20 cellular contexts compared by ENCODE assay signal in genomic region chr11:23973244-23973643, GRCh38.
DNase-seq lines count a peak whose midpoint lies in the region; ATAC-seq and TF ChIP-seq lines count a peak whose summit lies in the region.
"Had no signal": no experiment of that assay in that cellular context is flagged by ENCODE, and none has a peak within 500 bp of the region (broad histone marks: within the 10 kb centered on the region; RNA-seq: fewer than 3 reads in every experiment).

No MANE protein-coding gene starts in this region.

- H2BK120ac ChIP-seq in IMR-90 (ENCODE audit: low read depth, low read length) (peak overlapping the region; percentile 20), mesendoderm (ENCODE audit: low read depth, low read length) (no peak overlapping the region)

- H3K4me2 ChIP-seq in IMR-90 (ENCODE audit: low read depth, low read length) (no peak overlapping the region), mesendoderm (ENCODE audit: low read length) (no peak overlapping the region), hepatocyte (no peak overlapping the region)

- TF ChIP-seq CTCF in IMR-90 (conservative IDR thresholded peaks at IDR 0.05; ENCODE audit: low read depth, low read length), result no peak
- TF ChIP-seq CTCF in endodermal cell (conservative IDR thresholded peaks at IDR 0.05), result no peak
- no peak for TF ChIP-seq CTCF in gastroesophageal sphincter (IDR thresholded peaks at IDR 0.05)
- no peak for TF ChIP-seq CTCF in hepatocyte (IDR thresholded peaks at IDR 0.05; ENCODE audit: poor library complexity)

- POLR2A ChIA-PET in IMR-90 (lab: Charles Lee; ENCODE audit: unreplicated experiment), result no interaction called here

- H4K5ac ChIP-seq in IMR-90 (ENCODE audit: low read depth, low read length), result no peak overlapping the region
- H4K5ac ChIP-seq in mesendoderm (ENCODE audit: low read length), result no peak overlapping the region

- H3K79me1 ChIP-seq in IMR-90 (ENCODE audit: low read depth in 1 of 2, low read length in 2 of 2), result no peaks in the 10 kb centered on the region
- no peaks in the 10 kb centered on the region for H3K79me1 ChIP-seq in mesendoderm (ENCODE audit: low read length)

- H3K27me3 ChIP-seq in IMR-90 (ENCODE audit: control insufficient read depth, insufficient read depth, low read length), result no peaks in the 10 kb centered on the region
- no peaks in the 10 kb centered on the region for H3K27me3 ChIP-seq in endodermal cell (ENCODE audit: control insufficient read depth, insufficient read depth, low read length, poor library complexity, severe bottlenecking)
- H3K27me3 ChIP-seq in mesendoderm (ENCODE audit: insufficient read depth, low read length, poor library complexity), result no peaks in the 10 kb centered on the region
- no peaks in the 10 kb centered on the region for H3K27me3 ChIP-seq in gastroesophageal sphincter
- H3K27me3 ChIP-seq in hepatocyte, result no peaks in the 10 kb centered on the region

- 80% methylated on average over 1 of the region's 2 CpGs; no CpG with 5 or more reads in 1 of the 2 experiments for WGBS in IMR-90 (ENCODE audit: extremely low coverage in 2 of 2, insufficient read length in 1 of 2), 2 experiments
- 59 to 67% methylated on average over 1 to 2 of the region's 2 CpGs for WGBS in endodermal cell (ENCODE audit: insufficient coverage in 1 of 2, insufficient read length in 1 of 2), 2 experiments
- no CpG with 5 or more reads among the region's 2 CpGs for WGBS in mesendoderm (ENCODE audit: extremely low coverage, insufficient coverage, low lambda C conversion rate)
- 92 to 100% methylated on average over 2 of the region's 2 CpGs for WGBS in gastroesophageal sphincter (ENCODE audit: low coverage in 1 of 2), 2 donors
- 59% methylated on average over 2 of the region's 2 CpGs for WGBS in hepatocyte (ENCODE audit: low lambda C conversion rate, missing lambda C conversion rate)

- H3K4me1 ChIP-seq in IMR-90 (ENCODE audit: control insufficient read depth, insufficient read depth, low read length) (peaks cover 8% of the 10 kb centered on the region), endodermal cell (ENCODE audit: control insufficient read depth, insufficient read depth, low read length) (peaks cover 10% of the 10 kb centered on the region), mesendoderm (ENCODE audit: control insufficient read depth, low read depth, low read length) (no peaks in the 10 kb centered on the region), gastroesophageal sphincter (no peaks in the 10 kb centered on the region), hepatocyte (ENCODE audit: insufficient read depth) (no peaks in the 10 kb centered on the region)

- H3K79me2 ChIP-seq in mesendoderm (ENCODE audit: control insufficient read depth, insufficient read depth, low read length) (no peaks in the 10 kb centered on the region), hepatocyte (no peaks in the 10 kb centered on the region)

- H3K4me3 ChIP-seq in IMR-90 (ENCODE audit: insufficient read depth, low read depth, low read length), result no peak overlapping the region
- peak overlapping the region; percentile 8 for H3K4me3 ChIP-seq in endodermal cell (ENCODE audit: low read length)
- no peak overlapping the region for H3K4me3 ChIP-seq in mesendoderm (ENCODE audit: low read length)
- no peak overlapping the region for H3K4me3 ChIP-seq in gastroesophageal sphincter
- H3K4me3 ChIP-seq in hepatocyte, result no peak overlapping the region
- H3K4me3 ChIP-seq: GM12878 had no signal

- H3K23ac ChIP-seq in IMR-90 (ENCODE audit: low read depth, low read length) (no peak overlapping the region), mesendoderm (ENCODE audit: low read length) (no peak overlapping the region)

- H4K8ac ChIP-seq in IMR-90 (ENCODE audit: low read depth in 2 of 2, low read length in 2 of 2), result no peak overlapping the region
- no peak overlapping the region for H4K8ac ChIP-seq in mesendoderm (ENCODE audit: low read depth, low read length)

- H3K4me3 Mint-ChIP-seq in endodermal cell, result no peak overlapping the region
- H3K4me3 Mint-ChIP-seq: CD8-positive, alpha-beta memory T cell had no signal

- H4K20me1 ChIP-seq in IMR-90 (ENCODE audit: insufficient read depth, low read length), result no peaks in the 10 kb centered on the region
- no peaks in the 10 kb centered on the region for H4K20me1 ChIP-seq in hepatocyte (ENCODE audit: insufficient read depth, poor library complexity, severe bottlenecking)

- CTCF ChIA-PET in IMR-90 (lab: Yijun Ruan, JAX), result no interaction called here

- TF ChIP-seq POLR2A in IMR-90 (IDR thresholded peaks at IDR 0.05; ENCODE audit: low read depth, low read length) (no peak), gastroesophageal sphincter (IDR thresholded peaks at IDR 0.05) (no peak)

- peak overlapping the region; percentile 41; the same call in 1 of the 2 replicates for H3K18ac ChIP-seq in IMR-90 (ENCODE audit: low read depth, low read length)
- H3K18ac ChIP-seq in mesendoderm (ENCODE audit: low read length), result no peak overlapping the region

- in situ Hi-C loops in IMR-90 (cut with MboI; ENCODE audit: low sequenced_read_pairs), result no loop called here

- H2AFZ ChIP-seq in IMR-90 (replicated peaks; ENCODE audit: low read length, poor library complexity) (no peak overlapping the region), hepatocyte (no peak overlapping the region)

- H3K36me3 ChIP-seq in IMR-90 (ENCODE audit: control insufficient read depth, insufficient read depth, low read length) (no peaks in the 10 kb centered on the region), endodermal cell (ENCODE audit: control insufficient read depth, insufficient read depth, low read length) (no peaks in the 10 kb centered on the region), mesendoderm (ENCODE audit: control insufficient read depth, insufficient read depth, low read length) (no peaks in the 10 kb centered on the region), gastroesophageal sphincter (no peaks in the 10 kb centered on the region), hepatocyte (replicated peaks; ENCODE audit: insufficient read depth, low read depth) (no peaks in the 10 kb centered on the region)

- H2BK15ac ChIP-seq in IMR-90 (ENCODE audit: low read depth, low read length) (no peak overlapping the region; the same call in 2 of the 3 replicates), mesendoderm (replicated peaks; ENCODE audit: low read depth) (no peak overlapping the region)

- H3K9me1 ChIP-seq in IMR-90 (ENCODE audit: insufficient read depth, low read length), result peaks cover 4% of the 10 kb centered on the region; the same call in 1 of the 2 replicates

- H2AK5ac ChIP-seq in IMR-90 (ENCODE audit: low read depth, low read length) (no peak overlapping the region), mesendoderm (ENCODE audit: low read length) (no peak overlapping the region)

- H3K27ac Mint-ChIP-seq in endodermal cell, result peak overlapping the region; percentile 79
- H3K27ac Mint-ChIP-seq: CD8-positive, alpha-beta memory T cell had no signal

- peak overlapping the region; percentile 58; the same call in 1 of the 2 replicates for H2BK20ac ChIP-seq in IMR-90 (ENCODE audit: low read depth, low read length)

- H3K9ac ChIP-seq in IMR-90 (ENCODE audit: low read depth, low read length) (no peak overlapping the region), endodermal cell (ENCODE audit: extremely low read depth, low read length, poor library complexity, severe bottlenecking) (no peak overlapping the region), mesendoderm (ENCODE audit: low read length) (no peak overlapping the region)

- no peak for TF ChIP-seq EP300 in gastroesophageal sphincter (IDR thresholded peaks at IDR 0.05)

- dilution Hi-C loops in IMR-90 (cut with HindIII; ENCODE audit: low sequenced_read_pairs, unreplicated experiment), result no loop called here

- H2BK5ac ChIP-seq in IMR-90 (ENCODE audit: low read depth, low read length, poor library complexity, severe bottlenecking), result no peak overlapping the region
- H2BK5ac ChIP-seq in mesendoderm (ENCODE audit: low read length), result peak overlapping the region; percentile 74

- H3K56ac ChIP-seq in IMR-90 (ENCODE audit: extremely low read depth, insufficient read depth, low read length) (no peak overlapping the region), mesendoderm (ENCODE audit: low read length) (peak overlapping the region; percentile 53)

- H3K27ac ChIP-seq in IMR-90 (ENCODE audit: insufficient read depth, low read length) (no peak overlapping the region), endodermal cell (ENCODE audit: low read depth, low read length) (peak overlapping the region; percentile 15), mesendoderm (ENCODE audit: low read depth, low read length) (no peak overlapping the region), gastroesophageal sphincter (no peak overlapping the region), hepatocyte (no peak overlapping the region)
- H3K27ac ChIP-seq: 22Rv1, C4-2B had no signal

- no peaks in the 10 kb centered on the region for H3K9me3 ChIP-seq in IMR-90 (ENCODE audit: control insufficient read depth, insufficient read depth, low read length)
- H3K9me3 ChIP-seq in endodermal cell (ENCODE audit: control insufficient read depth, low read length), result no peaks in the 10 kb centered on the region
- no peaks in the 10 kb centered on the region for H3K9me3 ChIP-seq in gastroesophageal sphincter
- no peaks in the 10 kb centered on the region for H3K9me3 ChIP-seq in hepatocyte (ENCODE audit: low read depth)

- H3K4me1 Mint-ChIP-seq in endodermal cell, result peaks cover 29% of the 10 kb centered on the region
- H3K4me1 Mint-ChIP-seq: CD8-positive, alpha-beta memory T cell had no signal

- no peak overlapping the region; the same call in 1 of the 2 replicates for H4K91ac ChIP-seq in IMR-90 (ENCODE audit: insufficient read depth, low read depth, low read length)

- DNase-seq in DMS53 (lab: John Stamatoyannopoulos, UW) (peak; percentile 2), DMS53 treated with DMSO at 0.1 percent for 48 hours (lab: John Stamatoyannopoulos, UW; ENCODE audit: unreplicated experiment) (no peak), IMR-90 (no peak), endodermal cell (no peak), mesendoderm (peak; percentile 71), sciatic nerve (ENCODE audit: low spot score) (no peak), hepatocyte (ENCODE audit: low spot score) (no peak)
- DNase-seq: AML-193; CD8-positive, alpha-beta memory T cell; DMS79 treated with DMSO at 0.1 percent for 48 hours; KG1; NCI-H1092 treated with DMSO at 0.1 percent for 48 hours; NCI-H146; NCI-H2029; NCI-H524 treated with DMSO at 0.1 percent for 48 hours; OCI-M1 had no signal

- no peaks in the 10 kb centered on the region for H3K9me2 ChIP-seq in hepatocyte (replicated peaks; ENCODE audit: insufficient read depth)

- no peaks in the 10 kb centered on the region for H3K36me3 Mint-ChIP-seq in endodermal cell (ENCODE audit: low read depth)
- H3K36me3 Mint-ChIP-seq: CD8-positive, alpha-beta memory T cell had no signal

- TF ChIP-seq RAD21 in IMR-90 (IDR thresholded peaks at IDR 0.05; ENCODE audit: low read length), result no peak

- H3K4ac ChIP-seq in IMR-90 (ENCODE audit: low read depth, low read length) (no peak overlapping the region), mesendoderm (ENCODE audit: low read depth, low read length) (no peak overlapping the region)

- intact Hi-C loops in IMR-90 (cut with micrococcal nuclease), result no loop called here
- intact Hi-C loops in sciatic nerve (cut with DNase I), result no loop called here

- no peak overlapping the region for H2AK9ac ChIP-seq in IMR-90 (replicated peaks; ENCODE audit: low read depth, low read length, poor library complexity)

- no TSS peak for BruUV-seq in IMR-90 (replicated peaks; lab: Mats Ljungman, UMichigan)

- H3K27me3 Mint-ChIP-seq in endodermal cell (ENCODE audit: insufficient read depth), result no peaks in the 10 kb centered on the region
- H3K27me3 Mint-ChIP-seq: CD8-positive, alpha-beta memory T cell had no signal

- H3K14ac ChIP-seq in IMR-90 (replicated peaks; ENCODE audit: low read depth, low read length), result no peak overlapping the region

- H3K9me3 Mint-ChIP-seq in endodermal cell, result no peaks in the 10 kb centered on the region

- no peak for ATAC-seq in IMR-90 (ENCODE audit: low read depth)
- no peak for ATAC-seq in sciatic nerve
- no peak for ATAC-seq in gastroesophageal sphincter
- ATAC-seq: GM12878 had no signal

Comparison
In these comparisons a context has a peak if more than half of its experiments do, and no peak if none do; other contexts are left out.
1. DNase-seq: peak in DMS53 (single experiment) and mesendoderm (single experiment); none in DMS53 treated with DMSO at 0.1 percent for 48 hours (single experiment), IMR-90 (single experiment), endodermal cell (single experiment), sciatic nerve (single experiment) and hepatocyte (single experiment).